In genomic region chr17:40854175-40854814, GRCh38 we compare ENCODE assay signal across 9 cellular contexts. TPM values are rescaled to one million over a fixed set of nuclear protein-coding genes. Genes with fewer than 3 reads are reported as not detected.
A peak's percentile ranks its signal among the peaks of the same experiment; 100 is the strongest.
DNase-seq lines count a peak whose midpoint lies in the region; ATAC-seq and TF ChIP-seq lines count a peak whose summit lies in the region.
"Had no signal": no experiment of that assay in that cellular context is flagged by ENCODE, and none has a peak within 500 bp of the region (broad histone marks: within the 10 kb centered on the region; RNA-seq: fewer than 3 reads in every experiment).

No MANE protein-coding gene starts in this region.

- H3K79me2 ChIP-seq in osteoblast (ENCODE audit: insufficient read depth, low read length) = no peaks in the 10 kb centered on the region

- no peak for ATAC-seq in HG02759 (IDR thresholded peaks at IDR 0.05; ENCODE audit: unreplicated experiment)

- peak overlapping the region; percentile 44 for H2AFZ ChIP-seq in osteoblast (ENCODE audit: low read length)

- H3K36me3 ChIP-seq in osteoblast (ENCODE audit: insufficient read depth, low read length) = no peaks in the 10 kb centered on the region
- H3K36me3 ChIP-seq: colonic mucosa had no signal

- H3K9me3 ChIP-seq in osteoblast (ENCODE audit: low read depth, low read length) = no peaks in the 10 kb centered on the region
- H3K9me3 ChIP-seq: colonic mucosa had no signal

- peaks cover 16% of the 10 kb centered on the region for H3K4me1 ChIP-seq in osteoblast (ENCODE audit: insufficient read depth, low read length)
- H3K4me1 ChIP-seq: colonic mucosa had no signal

- no peak for TF ChIP-seq CTCF in osteoblast (IDR thresholded peaks at IDR 0.05; ENCODE audit: extremely low read depth, low read depth, low read length)

- DNase-seq in H4 (ENCODE audit: low spot score) (peak; percentile 74), amniotic epithelial cell (ENCODE audit: low read depth) (peak; percentile 99), osteoblast (ENCODE audit: insufficient read length, low spot score, missing footprints) (peak; percentile 66), UCSD-AML1 (lab: John Stamatoyannopoulos, UW; ENCODE audit: unreplicated experiment) (no peak)
- no peak for DNase-seq in activated CD8-positive, alpha-beta memory T cell treated with anti-CD3 and anti-CD28 coated beads for 24 hours
- DNase-seq: activated CD4-positive, alpha-beta T cell treated with anti-CD3 and anti-CD28 coated beads for 1 hour; colonic mucosa; NCI-H2029 had no signal

- no peak overlapping the region for H3K4me3 ChIP-seq in osteoblast (ENCODE audit: insufficient read depth, low read length)
- H3K4me3 ChIP-seq: colonic mucosa had no signal

- no peak overlapping the region for H3K27ac ChIP-seq in osteoblast (ENCODE audit: low read depth, low read length)
- H3K27ac ChIP-seq: colonic mucosa had no signal

- no peaks in the 10 kb centered on the region for H4K20me1 ChIP-seq in osteoblast (ENCODE audit: insufficient read depth, low read length)

- peak overlapping the region; percentile 37 for H3K4me2 ChIP-seq in osteoblast (ENCODE audit: insufficient read depth, low read length)

- H3K27me3 ChIP-seq in osteoblast (ENCODE audit: insufficient read depth, low read length) = no peaks in the 10 kb centered on the region
- H3K27me3 ChIP-seq: colonic mucosa had no signal

RNA-seq across cellular contexts. Expression of gene KRT12, which starts 12.7 kb away (rescaled TPM):
- total RNA-seq in H4 (2014; rRNA removed; shearing (Covaris generic)) = not detected in 2 replicates
- not detected in 2 replicates for total RNA-seq in osteoblast

RNA-seq across cellular contexts. Expression of gene KRT20, which starts 30.7 kb away (rescaled TPM):
- not detected in 2 replicates for total RNA-seq in H4 (2014; rRNA removed; shearing (Covaris generic))
- not detected in 2 replicates for total RNA-seq in osteoblast

RNA-seq across cellular contexts. Expression of gene KRT10, which starts 31.9 kb away (rescaled TPM):
- 45.0 and 61.1 TPM in 2 replicates for total RNA-seq in H4 (2014; rRNA removed; shearing (Covaris generic))
- total RNA-seq in osteoblast = 2.2 and 2.4 TPM in 2 replicates

RNA-seq across cellular contexts. Expression of gene KRT28, which starts 54.5 kb away (rescaled TPM):
- total RNA-seq in H4 (2014; rRNA removed; shearing (Covaris generic)) = not detected in 2 replicates
- not detected in 2 replicates for total RNA-seq in osteoblast
- total RNA-seq: colonic mucosa had no signal

Comparison
In these comparisons a context has a peak if more than half of its experiments do, and no peak if none do; other contexts are left out.
1. DNase-seq: peak in H4 (single experiment), amniotic epithelial cell (single experiment) and osteoblast (single experiment); none in activated CD8-positive, alpha-beta memory T cell treated with anti-CD3 and anti-CD28 coated beads for 24 hours (single experiment) and UCSD-AML1 (single experiment).
2. RNA of gene KRT10, which starts 31.9 kb away (total RNA-seq): 45.0 to 61.1 TPM in H4; 2.2 to 2.4 TPM in osteoblast; every median in the first group is over 10 times any median in the second.